Comparison of ENCODE assay signal across 8 cellular contexts in genomic region chr19:44025217-44025936, GRCh38. TPM values are rescaled to one million over a fixed set of nuclear protein-coding genes. Genes with fewer than 3 reads are reported as not detected.
DNase-seq lines count a peak whose midpoint lies in the region; ATAC-seq and TF ChIP-seq lines count a peak whose summit lies in the region.

Gene ZNF222, plus strand, starts transcription at chr19:44025379. Its CDS starts 58 bp downstream, at chr19:44025437.

- no CpG with 5 or more reads among the region's 37 CpGs for WGBS in H9 (ENCODE audit: extremely low coverage, insufficient read length, low lambda C conversion rate)
- WGBS in adrenal gland, 4 donors = 2 to 3% (median 3%) methylated on average over 17 to 37 of the region's 37 CpGs
- 1 to 2% (median 1%) methylated on average over 37 of the region's 37 CpGs for WGBS in heart left ventricle, 4 donors
- WGBS in transverse colon (ENCODE audit: low coverage in 1 of 2), 2 donors = 0 to 5% methylated on average over 8 to 35 of the region's 37 CpGs

- H3K56ac ChIP-seq in H9 (ENCODE audit: insufficient read length, low read depth, low read length) = no peak within 1 kb of the TSS

- peak; percentile 90 to 100 (median 100) for ATAC-seq in heart left ventricle

- no peak within 1 kb of the TSS for H3K23ac ChIP-seq in H9 (ENCODE audit: insufficient read length, low read depth, low read length)

- H3K4me2 ChIP-seq in H9 (ENCODE audit: insufficient read depth, insufficient read length, low read length) = peak within 1 kb of the TSS; percentile 67

- no peak within 1 kb of the TSS for H4K8ac ChIP-seq in H9 (replicated peaks; ENCODE audit: insufficient read length, low read depth, low read length)

- H3K9me3 ChIP-seq in H9 (ENCODE audit: control insufficient read depth, low read depth, low read length) = peaks cover 7% of the 10 kb centered on the region
- peaks cover 0 to 6% (median 0%) of the 10 kb centered on the region in 3 donors for H3K9me3 ChIP-seq in adrenal gland (replicated peaks in 1 of 3)
- H3K9me3 ChIP-seq in heart left ventricle = peaks cover 0 to 36% (median 21%) of the 10 kb centered on the region in 12 donors
- H3K9me3 ChIP-seq in transverse colon = peaks cover 14 to 16% of the 10 kb centered on the region in 2 donors

- no peaks in the 10 kb centered on the region; the same call in 1 of the 2 replicates for H3K79me2 ChIP-seq in H9 (ENCODE audit: insufficient read depth, low read length)

- no peak within 1 kb of the TSS for H3K14ac ChIP-seq in H9 (ENCODE audit: insufficient read depth, low read length)

- no peak within 1 kb of the TSS for H2BK20ac ChIP-seq in H9 (ENCODE audit: low read depth, low read length, poor library complexity, severe bottlenecking)

- H4K20me1 ChIP-seq in H9 (ENCODE audit: control insufficient read depth, insufficient read depth, insufficient read length) = no peaks in the 10 kb centered on the region

- H3K27ac ChIP-seq in H9 (ENCODE audit: insufficient read length, low read depth, low read length) (no peak within 1 kb of the TSS), adrenal gland (peak within 1 kb of the TSS in 3 of 5 donors; percentile 58 to 70 (median 65)), heart left ventricle (peak within 1 kb of the TSS; percentile 27 to 82 (median 64)), transverse colon (peak within 1 kb of the TSS; percentile 12 to 70 (median 44))

- peaks cover 8% of the 10 kb centered on the region for H3K27me3 Mint-ChIP-seq in H9 (ENCODE audit: low read depth)

- H3K36me3 Mint-ChIP-seq in H9 (ENCODE audit: insufficient read depth in 1 of 3, low read depth in 3 of 3) = peaks cover 36 to 41% (median 38%) of the 10 kb centered on the region in 3 experiments

- no peak within 1 kb of the TSS for H3K4ac ChIP-seq in H9 (ENCODE audit: low read depth, low read length)

- peak within 1 kb of the TSS; percentile 88 to 94 (median 94); a peak in 6 of 7 replicates for H3K27ac Mint-ChIP-seq in H9

- DNase-seq in ELR (ENCODE audit: low read depth) (peak; percentile 92), H9 (peak; percentile 76), NB4 (ENCODE audit: low read depth) (peak; percentile 87), SW 1271 (lab: John Stamatoyannopoulos, UW) (peak; percentile 57 to 63), adrenal gland (peak; percentile 82 to 94 (median 90)), heart left ventricle (peak; percentile 85 to 91 (median 87)), pons (ENCODE audit: low spot score) (peak; percentile 87), transverse colon (peak; percentile 87)

- H3K9ac ChIP-seq in H9 (ENCODE audit: extremely low read depth, insufficient read length, low read length) = peak within 1 kb of the TSS; percentile 87

- H2AFZ ChIP-seq in H9 (ENCODE audit: low read length) = peak within 1 kb of the TSS; percentile 82

- no peak within 1 kb of the TSS for H4K5ac ChIP-seq in H9 (ENCODE audit: insufficient read length, low read depth, low read length)

- peak within 1 kb of the TSS; percentile 75 for H3K4me3 ChIP-seq in NB4 (ENCODE audit: low read depth, low read length)
- H3K4me3 ChIP-seq in adrenal gland = peak within 1 kb of the TSS; percentile 9 to 89 (median 49)
- H3K4me3 ChIP-seq in heart left ventricle = peak within 1 kb of the TSS; percentile 62 to 92 (median 82)
- peak within 1 kb of the TSS; percentile 37 to 88 (median 74) for H3K4me3 ChIP-seq in transverse colon

- no peak within 1 kb of the TSS for H4K91ac ChIP-seq in H9 (ENCODE audit: insufficient read length, low read depth, low read length)

- no peak for TF ChIP-seq EP300 in transverse colon (IDR thresholded peaks at IDR 0.05; ENCODE audit: low read depth)

- H3T11ph ChIP-seq in H9 (ENCODE audit: low read length) = no peak within 1 kb of the TSS

- peaks cover 0 to 32% of the 10 kb centered on the region in 2 donors for H3K36me3 ChIP-seq in adrenal gland (replicated peaks in 1 of 2)
- peaks cover 2 to 39% (median 38%) of the 10 kb centered on the region in 9 donors for H3K36me3 ChIP-seq in heart left ventricle
- peaks cover 0 to 37% (median 17%) of the 10 kb centered on the region in 4 donors for H3K36me3 ChIP-seq in transverse colon

- H2BK5ac ChIP-seq in H9 (ENCODE audit: insufficient read length, low read length) = no peak within 1 kb of the TSS

- no peak within 1 kb of the TSS for H3K18ac ChIP-seq in H9 (ENCODE audit: insufficient read length, low read depth, low read length)

- no peak within 1 kb of the TSS for H2BK120ac ChIP-seq in H9 (ENCODE audit: low read depth, low read length, poor library complexity, severe bottlenecking)

- TF ChIP-seq POLR2A in NB4 (IDR thresholded peaks at IDR 0.05; ENCODE audit: extremely low read depth, insufficient read length) (no peak), adrenal gland (IDR thresholded peaks at IDR 0.05) (peak in 1 of 2 donors; percentile 26), heart left ventricle (IDR thresholded peaks at IDR 0.05) (no peak), transverse colon (IDR thresholded peaks at IDR 0.05) (no peak)

- H3K79me1 ChIP-seq in H9 (ENCODE audit: insufficient read depth, low read depth, low read length, poor library complexity, severe bottlenecking) = no peaks in the 10 kb centered on the region

- H3K4me1 ChIP-seq in H9 (ENCODE audit: insufficient read depth, low read length) (no peaks in the 10 kb centered on the region; the same call in 1 of the 2 replicates), adrenal gland (replicated peaks in 1 of 2) (peaks cover 0 to 5% of the 10 kb centered on the region in 2 donors), heart left ventricle (peaks cover 0 to 9% (median 4%) of the 10 kb centered on the region in 12 donors), transverse colon (peaks cover 0 to 11% (median 5%) of the 10 kb centered on the region in 4 donors)

- no peaks in the 10 kb centered on the region for H3K27me3 ChIP-seq in H9 (ENCODE audit: insufficient read depth, low read length)
- no peaks in the 10 kb centered on the region for H3K27me3 ChIP-seq in adrenal gland
- H3K27me3 ChIP-seq in heart left ventricle = peaks cover 0 to 3% (median 0%) of the 10 kb centered on the region in 9 donors
- H3K27me3 ChIP-seq in transverse colon = peaks cover 4% of the 10 kb centered on the region

- TF ChIP-seq CTCF in H9 (conservative IDR thresholded peaks at IDR 0.05) (no peak), NB4 (IDR thresholded peaks at IDR 0.05; ENCODE audit: low read depth, low read length) (no peak), adrenal gland (IDR thresholded peaks at IDR 0.05) (no peak), heart left ventricle (IDR thresholded peaks at IDR 0.05) (no peak), transverse colon (IDR thresholded peaks at IDR 0.05) (no peak)

- peaks cover 3 to 37% of the 10 kb centered on the region in 2 experiments; a peak in 4 of 5 replicates for H3K9me3 Mint-ChIP-seq in H9

- in situ Hi-C loops in transverse colon (cut with MboI; ENCODE audit: low pct_ligation_motif_present in 1 of 4, low pct_unique_long_range_greater_than_20kb in 1 of 4, low sequenced_read_pairs in 3 of 4) = no loop called here

- intact Hi-C loops in adrenal gland (cut with DNase I) (no loop called here), heart left ventricle (cut with DNase I) (loop anchor here in 2 of 10 donors (1.0 to 2.0 kb wide), 2 partner anchors 23 kb away; partner anchors contain the start of gene ZNF230 (in 2 of the 2)), transverse colon (cut with DNase I; ENCODE audit: low total_unique reads) (no loop called here)

- H2BK12ac ChIP-seq in H9 (ENCODE audit: insufficient read length, low read depth, low read length) = no peak within 1 kb of the TSS

- H2AK5ac ChIP-seq in H9 (ENCODE audit: insufficient read length, low read length) = no peak within 1 kb of the TSS

- peaks cover 7% of the 10 kb centered on the region for H3K23me2 ChIP-seq in H9 (ENCODE audit: insufficient read length, low read depth, low read length, poor library complexity, severe bottlenecking)

- H2BK15ac ChIP-seq in H9 (ENCODE audit: low read depth, low read length) = no peak within 1 kb of the TSS

- peaks cover 10 to 11% of the 10 kb centered on the region in 2 experiments for H3K4me1 Mint-ChIP-seq in H9

- H3K4me3 Mint-ChIP-seq in H9 = peak within 1 kb of the TSS; percentile 95 to 100

RNA-seq across cellular contexts. Expression of gene ZNF222, which starts in this region (rescaled TPM):
- total RNA-seq in H9 (2021) = 5.4 and 6.6 TPM in 2 replicates
- 1 to 10 TPM; 2.3 to 8.3 (median 4.4) TPM for total RNA-seq in adrenal gland
- 1 to 10 TPM; 4.1 to 7.8 (median 4.5) TPM for polyA plus RNA-seq in adrenal gland
- 1 to 10 TPM; 2.3 to 5.0 (median 3.9) TPM for total RNA-seq in heart left ventricle
- polyA plus RNA-seq in heart left ventricle = 1 to 10 TPM; 2.1 to 7.7 TPM
- total RNA-seq in transverse colon = 1 to 10 TPM in 3 of 4 donors, not detected in 1; 2.2 to 6.3 (median 3.0) TPM
